ENCODE assay signal across 9 cellular contexts in genomic region chr4:141075553-141075952, GRCh38. TPM values are rescaled to one million over a fixed set of nuclear protein-coding genes. Genes with fewer than 3 reads are reported as not detected.
"Had no signal": no experiment of that assay in that cellular context is flagged by ENCODE, and none has a peak within 500 bp of the region (broad histone marks: within the 10 kb centered on the region; RNA-seq: fewer than 3 reads in every experiment).

No MANE protein-coding gene starts in this region.

- H3K9ac ChIP-seq: GM23248 had no signal

- DNase-seq: GM23248, GOT3, H7, HFFc6, KG1 had no signal

- H3K4me3 ChIP-seq: GM23248, HAP-1 had no signal

- H3K27ac ChIP-seq: GM23248, HL-60 had no signal

- ATAC-seq: HCT116 had no signal

- H2AFZ ChIP-seq: GM23248 had no signal

- H3K9me3 ChIP-seq: HAP-1 had no signal

- H3K36me3 ChIP-seq: HAP-1 had no signal

RNA-seq across cellular contexts. Expression of gene RNF150, which starts 57.7 kb away (rescaled TPM):
- polyA plus RNA-seq: IgD-negative memory B cell had no signal
